19 cellular contexts compared by ENCODE assay signal in genomic region chr7:41287559-41288335, GRCh38.
DNase-seq lines count a peak whose midpoint lies in the region; ATAC-seq and TF ChIP-seq lines count a peak whose summit lies in the region.
"Had no signal": no experiment of that assay in that cellular context is flagged by ENCODE, and none has a peak within 500 bp of the region (broad histone marks: within the 10 kb centered on the region; RNA-seq: fewer than 3 reads in every experiment).

No MANE protein-coding gene starts in this region.

- no peak overlapping the region for H3K9ac ChIP-seq in NT2/D1 (ENCODE audit: insufficient read length, low read depth)

- H3K27me3 ChIP-seq in NT2/D1 (ENCODE audit: insufficient read depth, insufficient read length) = no peaks in the 10 kb centered on the region
- H3K27me3 ChIP-seq in effector memory CD4-positive, alpha-beta T cell (replicated peaks; ENCODE audit: control insufficient read depth, insufficient read depth, low read length, poor library complexity, severe bottlenecking) = no peaks in the 10 kb centered on the region
- H3K27me3 ChIP-seq: BE2C, SJCRH30 had no signal

- TF ChIP-seq CTCF in AG10803 (conservative IDR thresholded peaks at IDR 0.05; ENCODE audit: low read length) (no peak), fibroblast of pulmonary artery (IDR thresholded peaks at IDR 0.05; ENCODE audit: low read length, missing control alignments) (no peak)

- H3K9me3 ChIP-seq in NT2/D1 (ENCODE audit: insufficient read depth, low read length) = peaks cover 24% of the 10 kb centered on the region
- no peaks in the 10 kb centered on the region for H3K9me3 ChIP-seq in effector memory CD4-positive, alpha-beta T cell (ENCODE audit: control insufficient read depth, low read length)
- H3K9me3 ChIP-seq: BE2C, SJCRH30 had no signal

- H3K4me3 ChIP-seq in AG10803 (ENCODE audit: low read length) = no peak overlapping the region
- no peak overlapping the region for H3K4me3 ChIP-seq in NT2/D1 (ENCODE audit: insufficient read length, low read depth)
- H3K4me3 ChIP-seq in fibroblast of pulmonary artery (replicated peaks; ENCODE audit: low read depth, low read length) = no peak overlapping the region
- no peak overlapping the region for H3K4me3 ChIP-seq in effector memory CD4-positive, alpha-beta T cell (ENCODE audit: insufficient read depth, low read depth, low read length, poor library complexity, severe bottlenecking)
- H3K4me3 ChIP-seq: PC-9, SJCRH30 had no signal

- H3K27ac ChIP-seq in effector memory CD4-positive, alpha-beta T cell (ENCODE audit: insufficient read depth, low read length, poor library complexity, severe bottlenecking) = no peak overlapping the region
- H3K27ac ChIP-seq: PC-9, SJCRH30 had no signal

- H3K4me1 ChIP-seq in NT2/D1 (ENCODE audit: insufficient read depth, insufficient read length) = peaks cover 4% of the 10 kb centered on the region
- H3K4me1 ChIP-seq in effector memory CD4-positive, alpha-beta T cell (ENCODE audit: control insufficient read depth, insufficient read depth, low read length, poor library complexity, severe bottlenecking) = no peaks in the 10 kb centered on the region
- H3K4me1 ChIP-seq: BE2C, SJCRH30 had no signal

- peak; percentile 97 for ATAC-seq in left lobe of liver
- no peak for ATAC-seq in esophagus mucosa

- peak; percentile 17 for DNase-seq in AG10803 (ENCODE audit: low read depth)
- DNase-seq in NT2/D1 (ENCODE audit: low read depth, low spot score) = peak; percentile 94
- peak; percentile 11 for DNase-seq in fibroblast of pulmonary artery (ENCODE audit: low read depth)
- peak; percentile 56 for DNase-seq in left lobe of liver (ENCODE audit: low spot score)
- DNase-seq in NCI-H2227 (lab: John Stamatoyannopoulos, UW; ENCODE audit: unreplicated experiment) = no peak
- DNase-seq in effector memory CD4-positive, alpha-beta T cell = no peak
- DNase-seq: BE2C; CD4-positive, CD25-positive, alpha-beta regulatory T cell; DMS53; EL; HFFc6; Karpas-422; NCI-H1417 treated with DMSO at 0.1 percent for 48 hours; NCI-H187 treated with DMSO at 0.1 percent for 48 hours; NCI-H345; NCI-H524 treated with DMSO at 0.1 percent for 48 hours; SJCRH30 had no signal

- no peaks in the 10 kb centered on the region for H3K36me3 ChIP-seq in NT2/D1 (ENCODE audit: insufficient read depth, insufficient read length, low read length)
- no peaks in the 10 kb centered on the region for H3K36me3 ChIP-seq in effector memory CD4-positive, alpha-beta T cell (ENCODE audit: control insufficient read depth, insufficient read depth, low read length)
- H3K36me3 ChIP-seq: BE2C, SJCRH30 had no signal

Comparison
In these comparisons a context has a peak if more than half of its experiments do, and no peak if none do; other contexts are left out.
1. DNase-seq: peak in AG10803 (single experiment), NT2/D1 (single experiment), fibroblast of pulmonary artery (single experiment) and left lobe of liver (single experiment); none in NCI-H2227 (single experiment) and effector memory CD4-positive, alpha-beta T cell (0 of 3).